24 cellular contexts compared by ENCODE assay signal in the genomic region with DNA sequence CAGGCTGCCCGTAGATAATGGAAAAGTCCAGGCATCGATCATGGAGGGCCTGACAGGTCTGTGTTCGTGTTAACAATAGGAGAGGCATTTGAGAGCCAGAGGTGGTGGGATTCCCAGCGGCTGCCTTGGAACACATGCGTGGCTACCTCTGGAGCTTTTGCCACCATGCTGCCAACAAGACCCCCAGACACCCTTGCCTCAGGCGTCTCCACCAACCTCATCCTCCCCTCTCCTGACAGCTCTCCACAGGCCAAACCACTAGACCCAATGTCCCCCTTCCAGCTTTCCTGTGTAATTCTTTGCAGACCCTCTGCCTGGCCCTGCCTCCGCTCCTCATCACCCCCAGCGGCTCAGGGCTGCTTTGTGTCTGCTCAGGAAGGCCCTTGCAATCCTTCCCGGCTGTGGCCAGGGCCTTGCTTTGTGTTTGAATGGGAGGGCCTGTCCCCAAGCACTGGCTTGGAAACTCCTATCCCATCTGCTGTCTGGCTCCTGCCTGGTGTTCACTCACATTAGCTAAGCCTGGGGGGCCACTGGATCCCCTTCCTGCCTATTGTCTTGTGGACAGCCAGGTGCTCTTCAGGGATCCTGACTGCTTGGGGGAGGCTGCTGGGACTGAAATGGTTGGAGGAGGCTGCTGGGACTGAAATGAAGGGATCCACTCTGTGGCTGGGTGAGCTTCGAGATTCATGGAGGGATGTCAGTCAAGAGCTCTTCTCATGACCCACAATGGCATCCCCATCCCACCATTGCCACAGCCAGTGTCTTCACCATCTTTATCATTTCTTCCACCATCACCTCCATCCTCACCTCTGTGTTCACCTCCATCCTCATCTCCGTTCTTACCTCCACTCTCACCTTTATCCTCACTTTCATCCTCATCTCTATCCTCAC.
DNase-seq lines count a peak whose midpoint lies in the region; ATAC-seq and TF ChIP-seq lines count a peak whose summit lies in the region.
"Had no signal": no experiment of that assay in that cellular context is flagged by ENCODE, and none has a peak within 500 bp of the region (broad histone marks: within the 10 kb centered on the region; RNA-seq: fewer than 3 reads in every experiment).

No MANE protein-coding gene starts in this region.

- H2AFZ ChIP-seq in mammary epithelial cell (ENCODE audit: low read depth, low read length) (no peak overlapping the region), osteoblast (ENCODE audit: low read length) (no peak overlapping the region)

- H3K27me3 ChIP-seq in breast epithelium, result no peaks in the 10 kb centered on the region
- H3K27me3 ChIP-seq in mammary epithelial cell (ENCODE audit: insufficient read depth, low read length), result no peaks in the 10 kb centered on the region
- no peaks in the 10 kb centered on the region for H3K27me3 ChIP-seq in osteoblast (ENCODE audit: insufficient read depth, low read length)
- H3K27me3 ChIP-seq: BLaER1, brain microvascular endothelial cell, tibial nerve had no signal

- CTCF ChIA-PET in mammary epithelial cell (lab: Charles Lee; ENCODE audit: low non-redundant PET), result no interaction called here

- H3K4me1 ChIP-seq in breast epithelium, result no peaks in the 10 kb centered on the region
- no peaks in the 10 kb centered on the region for H3K4me1 ChIP-seq in mammary epithelial cell (ENCODE audit: insufficient read depth, low read length)
- no peaks in the 10 kb centered on the region for H3K4me1 ChIP-seq in osteoblast (ENCODE audit: insufficient read depth, low read length)
- H3K4me1 ChIP-seq: tibial nerve had no signal

- H3K27ac ChIP-seq in breast epithelium, result no peak overlapping the region
- H3K27ac ChIP-seq in mammary epithelial cell (ENCODE audit: insufficient read depth, low read depth, low read length), result no peak overlapping the region
- H3K27ac ChIP-seq in osteoblast (ENCODE audit: low read depth, low read length), result no peak overlapping the region
- H3K27ac ChIP-seq: BLaER1, brain microvascular endothelial cell, epithelial cell of prostate, tibial nerve had no signal

- BruUV-seq in mammary epithelial cell (replicated peaks; lab: Mats Ljungman, UMichigan), result no TSS peak

- dilution Hi-C loops in mammary epithelial cell (cut with HindIII; ENCODE audit: low sequenced_read_pairs), result loop anchor here (5.0 to 10.0 kb wide), 2 partner anchors 35 to 102 kb away; a partner anchor contains a TSS

- TF ChIP-seq CTCF in breast epithelium (IDR thresholded peaks at IDR 0.05) (no peak), mammary epithelial cell (conservative IDR thresholded peaks at IDR 0.05 in 1 of 2, IDR thresholded peaks at IDR 0.05 in 1 of 2; ENCODE audit: extremely low read depth in 1 of 2, insufficient read depth in 1 of 2, low read depth in 1 of 2, low read length in 2 of 2) (no peak), osteoblast (IDR thresholded peaks at IDR 0.05; ENCODE audit: extremely low read depth, low read depth, low read length) (no peak)

- no peaks in the 10 kb centered on the region for H4K20me1 ChIP-seq in mammary epithelial cell (ENCODE audit: insufficient read depth, low read length)
- H4K20me1 ChIP-seq in osteoblast (ENCODE audit: insufficient read depth, low read length), result no peaks in the 10 kb centered on the region
- H4K20me1 ChIP-seq: BLaER1 had no signal

- no peak overlapping the region for H3K9ac ChIP-seq in mammary epithelial cell (ENCODE audit: insufficient read depth, low read length)
- H3K9ac ChIP-seq: BLaER1 had no signal

- in situ Hi-C loops in mammary epithelial cell (cut with MboI; ENCODE audit: low sequenced_read_pairs in 2 of 2), result no loop called here

- intact Hi-C loops in breast epithelium (cut with DNase I; ENCODE audit: low total_unique reads) (no loop called here), mammary epithelial cell (cut with micrococcal nuclease) (no loop called here)

- WGBS in mammary epithelial cell (ENCODE audit: low coverage, missing lambda C conversion rate), result 100% methylated on average over 5 of the region's 11 CpGs

- DNase-seq in breast epithelium (ENCODE audit: low spot score in 2 of 2), result peak; percentile 4 to 25
- no peak for DNase-seq in mammary epithelial cell
- peak; percentile 11 for DNase-seq in foreskin melanocyte
- peak; percentile 46 for DNase-seq in osteoblast (ENCODE audit: insufficient read length, low spot score, missing footprints)
- DNase-seq in kidney glomerular epithelial cell (lab: John Stamatoyannopoulos, UW), result no peak
- DNase-seq in NCI-H1092 treated with DMSO at 0.1 percent for 48 hours (lab: John Stamatoyannopoulos, UW), result no peak
- DNase-seq: ACHN; activated CD4-positive, alpha-beta T cell treated with anti-CD3 and anti-CD28 coated beads, Interleukin-2, amount 10 ng/mL, durations not matched to agents 24 days and 14 days; activated naive CD4-positive, alpha-beta T cell treated with anti-CD3 and anti-CD28 coated beads for 36 hours; brain microvascular endothelial cell; DMS79; effector CD4-positive, alpha-beta T cell; glutamatergic neuron; HCEC 1CT; islet precursor cell; KBM-7; NCI-H1417; NCI-H345; OCI-M1 had no signal

- H3K36me3 ChIP-seq in breast epithelium (no peaks in the 10 kb centered on the region), mammary epithelial cell (ENCODE audit: insufficient read depth, low read length) (no peaks in the 10 kb centered on the region), osteoblast (ENCODE audit: insufficient read depth, low read length) (no peaks in the 10 kb centered on the region)
- H3K36me3 ChIP-seq: BLaER1, brain microvascular endothelial cell, tibial nerve had no signal

- TF ChIP-seq POLR2A in breast epithelium (IDR thresholded peaks at IDR 0.05), result no peak

- H3K4me2 ChIP-seq in mammary epithelial cell (ENCODE audit: insufficient read depth, low read depth, low read length), result no peak overlapping the region
- H3K4me2 ChIP-seq in osteoblast (ENCODE audit: insufficient read depth, low read length), result no peak overlapping the region
- H3K4me2 ChIP-seq: BLaER1 had no signal

- H3K9me3 ChIP-seq in breast epithelium, result peaks cover 0 to 19% of the 10 kb centered on the region in 2 donors
- peaks cover 8% of the 10 kb centered on the region for H3K9me3 ChIP-seq in mammary epithelial cell (replicated peaks; ENCODE audit: insufficient read depth, low read length)
- H3K9me3 ChIP-seq in osteoblast (ENCODE audit: low read depth, low read length), result no peaks in the 10 kb centered on the region

- ATAC-seq in HG03045 (IDR thresholded peaks at IDR 0.05; ENCODE audit: unreplicated experiment) (no peak), GM19397 (IDR thresholded peaks at IDR 0.05; ENCODE audit: unreplicated experiment) (no peak)

- H3K4me3 ChIP-seq in breast epithelium (no peak overlapping the region), mammary epithelial cell (replicated peaks in 1 of 3; ENCODE audit: insufficient read depth in 1 of 3, low read depth in 2 of 3, low read length in 3 of 3) (no peak overlapping the region), osteoblast (ENCODE audit: insufficient read depth, low read length) (no peak overlapping the region)
- H3K4me3 ChIP-seq: BLaER1, tibial nerve had no signal

- H3K79me2 ChIP-seq in mammary epithelial cell (ENCODE audit: insufficient read depth, low read length) (no peaks in the 10 kb centered on the region), osteoblast (ENCODE audit: insufficient read depth, low read length) (no peaks in the 10 kb centered on the region)

Comparison
In these comparisons a context has a peak if more than half of its experiments do, and no peak if none do; other contexts are left out.
1. DNase-seq: peak in breast epithelium (2 of 2), foreskin melanocyte (single experiment) and osteoblast (single experiment); none in mammary epithelial cell (single experiment), kidney glomerular epithelial cell (single experiment) and NCI-H1092 treated with DMSO at 0.1 percent for 48 hours (single experiment).